1 cellular context compared by ENCODE assay signal in the genomic region with DNA sequence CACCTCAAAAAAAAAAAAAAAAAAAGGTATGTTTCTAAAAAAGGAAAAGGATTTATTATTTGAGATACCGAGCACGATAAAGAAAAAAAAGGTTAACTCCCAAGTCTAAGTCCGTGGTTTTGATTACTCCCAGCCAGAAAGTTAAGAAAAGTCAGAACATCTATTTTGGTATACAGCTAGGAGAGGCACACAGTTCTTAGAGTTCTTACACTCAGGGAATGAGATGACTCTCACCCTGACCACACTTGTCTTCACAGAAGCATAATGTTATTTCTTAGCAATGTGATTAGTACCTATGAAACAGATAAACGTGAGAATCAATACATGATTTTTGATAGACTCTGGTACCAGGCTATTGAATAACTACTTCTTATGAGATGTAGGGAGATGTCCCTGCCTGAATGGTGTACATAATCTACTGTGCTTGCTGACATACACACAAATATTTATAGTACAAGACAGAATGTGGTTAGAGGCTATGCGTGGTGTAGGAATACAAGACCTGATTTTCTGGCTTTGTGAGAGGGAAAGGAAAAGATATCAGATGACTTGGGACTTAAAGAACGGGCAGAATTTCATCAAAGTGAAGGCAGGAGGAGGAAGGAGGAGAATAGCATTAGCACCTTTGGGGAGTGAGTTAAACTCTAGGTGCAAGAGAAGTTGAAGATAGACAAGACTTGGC.
TF ChIP-seq lines count a peak whose summit lies in the region.

No MANE protein-coding gene starts in this region.

TF ChIP-seq in IMR-90, 13 proteins besides CTCF, POLR2A, EP300 and RAD21 (continued from another document):
- no peak for TF ChIP-seq MAFK (IDR thresholded peaks at IDR 0.05; ENCODE audit: low read depth, low read length)
- no peak for TF ChIP-seq NFE2L2 (IDR thresholded peaks at IDR 0.05; ENCODE audit: low read depth, low read length)
- no peak for TF ChIP-seq RCOR1 (IDR thresholded peaks at IDR 0.05; ENCODE audit: insufficient replicate concordance, low read length)
- TF ChIP-seq, protein P1, sequence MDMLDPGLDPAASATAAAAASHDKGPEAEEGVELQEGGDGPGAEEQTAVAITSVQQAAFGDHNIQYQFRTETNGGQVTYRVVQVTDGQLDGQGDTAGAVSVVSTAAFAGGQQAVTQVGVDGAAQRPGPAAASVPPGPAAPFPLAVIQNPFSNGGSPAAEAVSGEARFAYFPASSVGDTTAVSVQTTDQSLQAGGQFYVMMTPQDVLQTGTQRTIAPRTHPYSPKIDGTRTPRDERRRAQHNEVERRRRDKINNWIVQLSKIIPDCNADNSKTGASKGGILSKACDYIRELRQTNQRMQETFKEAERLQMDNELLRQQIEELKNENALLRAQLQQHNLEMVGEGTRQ (IDR thresholded peaks at IDR 0.05; ENCODE audit: low read depth, low read length), result no peak
TF ChIP-seq in IMR-90: peak in this region for 0.
